ENCODE assay signal across 1 cellular context in the genomic region with DNA sequence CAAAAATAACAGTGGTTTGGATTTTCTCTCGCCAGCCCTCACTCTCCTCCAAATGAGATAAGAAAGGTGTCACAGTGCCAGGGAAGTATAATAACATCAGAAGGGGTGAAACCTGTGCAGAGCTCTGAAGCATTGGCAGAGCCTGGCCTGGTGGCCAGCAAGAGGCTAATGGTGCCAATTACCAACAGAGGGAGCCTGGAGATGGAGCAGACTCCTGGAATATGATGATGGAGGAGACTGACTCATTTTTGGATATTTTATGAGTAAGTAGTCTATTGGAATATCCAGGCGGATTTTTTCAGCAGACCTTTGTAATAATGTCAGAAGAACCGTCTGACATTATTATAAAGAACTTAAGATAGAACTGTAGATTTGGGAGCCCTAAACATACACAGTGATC.
TF ChIP-seq lines count a peak whose summit lies in the region.

No MANE protein-coding gene starts in this region.

TF ChIP-seq in GM23338, 12 proteins besides CTCF, POLR2A, EP300 and RAD21 (continued from another document):
- no peak for TF ChIP-seq ZNF114 (CRISPR knock-in tag; IDR thresholded peaks at IDR 0.05)
- TF ChIP-seq, protein P1, sequence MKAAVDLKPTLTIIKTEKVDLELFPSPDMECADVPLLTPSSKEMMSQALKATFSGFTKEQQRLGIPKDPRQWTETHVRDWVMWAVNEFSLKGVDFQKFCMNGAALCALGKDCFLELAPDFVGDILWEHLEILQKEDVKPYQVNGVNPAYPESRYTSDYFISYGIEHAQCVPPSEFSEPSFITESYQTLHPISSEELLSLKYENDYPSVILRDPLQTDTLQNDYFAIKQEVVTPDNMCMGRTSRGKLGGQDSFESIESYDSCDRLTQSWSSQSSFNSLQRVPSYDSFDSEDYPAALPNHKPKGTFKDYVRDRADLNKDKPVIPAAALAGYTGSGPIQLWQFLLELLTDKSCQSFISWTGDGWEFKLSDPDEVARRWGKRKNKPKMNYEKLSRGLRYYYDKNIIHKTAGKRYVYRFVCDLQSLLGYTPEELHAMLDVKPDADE (IDR thresholded peaks at IDR 0.05) = no peak
- TF ChIP-seq NANOG (IDR thresholded peaks at IDR 0.05; ENCODE audit: borderline replicate concordance) = no peak
- TF ChIP-seq EZH2 (IDR thresholded peaks at IDR 0.05; ENCODE audit: low read depth, unreplicated experiment) = no peak
- TF ChIP-seq STAT1 (IDR thresholded peaks at IDR 0.05; ENCODE audit: unreplicated experiment) = no peak
